ENCODE assay signal across 8 cellular contexts in the genomic region with DNA sequence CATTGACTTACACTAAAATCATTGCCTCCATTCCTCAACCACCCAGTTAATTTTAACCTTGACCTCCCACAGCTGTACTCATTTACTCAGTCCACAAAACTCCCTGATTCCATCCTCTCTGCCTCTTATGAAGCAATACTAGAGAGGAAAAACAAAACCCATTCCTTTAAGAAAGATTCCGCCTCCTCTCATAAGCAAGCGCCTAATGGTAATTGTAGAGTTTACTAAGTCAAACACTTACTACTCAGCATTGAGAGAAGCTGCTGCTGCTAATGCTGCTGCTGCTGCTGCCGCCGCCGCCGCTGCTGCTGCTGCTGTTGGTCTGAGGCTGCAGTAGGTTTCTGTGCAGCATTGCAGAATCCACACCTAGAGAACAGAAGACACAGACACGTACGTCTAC. TPM values are rescaled to one million over a fixed set of nuclear protein-coding genes. Genes with fewer than 3 reads are reported as not detected.
DNase-seq lines count a peak whose midpoint lies in the region; ATAC-seq lines count a peak whose summit lies in the region.

No MANE protein-coding gene starts in this region.

- H3K36me3 ChIP-seq in H7 (replicated peaks; ENCODE audit: control insufficient read depth, insufficient read depth, low read length): no peaks in the 10 kb centered on the region

- H3K4me3 ChIP-seq in H7 (ENCODE audit: insufficient read depth, low read depth, low read length): peak overlapping the region; percentile 12; the same call in 1 of the 2 replicates

- DNase-seq in H7: no peak
- DNase-seq in SW480 (ENCODE audit: low spot score): peak; percentile 50
- peak; percentile 35 for DNase-seq in left cardiac atrium
- peak; percentile 94 for DNase-seq in renal cortical epithelial cell (ENCODE audit: low read depth)
- no peak for DNase-seq in stimulated activated CD4-positive, alpha-beta T cell treated with anti-CD3 and anti-CD28 coated beads, Interleukin-2, amount 100 ng/mL, for 48 hours

- ATAC-seq in left cardiac atrium: peak in 1 of 2 donors; percentile 1
- no peak for ATAC-seq in GM19463 (IDR thresholded peaks at IDR 0.05; ENCODE audit: unreplicated experiment)
- ATAC-seq in GM19324 (IDR thresholded peaks at IDR 0.05; ENCODE audit: low FRiP score, unreplicated experiment): no peak
- no peak for ATAC-seq in GM19452 (IDR thresholded peaks at IDR 0.05; ENCODE audit: unreplicated experiment)

- no peaks in the 10 kb centered on the region for H3K27me3 ChIP-seq in H7 (ENCODE audit: control insufficient read depth, insufficient read depth, low read length)

- intact Hi-C loops in left cardiac atrium (cut with DNase I): loop anchor here (5.0 to 10.0 kb wide), 3 partner anchors 72 to 118 kb away; no protein-coding TSS in a partner anchor

RNA-seq across cellular contexts. Expression of gene ADD3, which starts 2.1 kb away (rescaled TPM):
- 82.4 and 104 TPM in 2 replicates for total RNA-seq in H7 (2014; rRNA removed; shearing (Covaris generic))
- total RNA-seq in left cardiac atrium: 100 to 1,000 TPM in 1 of 2 donors, 10 to 100 TPM in 1; 75.2 to 125 TPM
- 152 and 341 TPM in 2 replicates for total RNA-seq in renal cortical epithelial cell

Comparison
In these comparisons a context has a peak if more than half of its experiments do, and no peak if none do; other contexts are left out.
1. DNase-seq: peak in SW480 (single experiment), left cardiac atrium (single experiment) and renal cortical epithelial cell (single experiment); none in H7 (single experiment) and stimulated activated CD4-positive, alpha-beta T cell treated with anti-CD3 and anti-CD28 coated beads, Interleukin-2, amount 100 ng/mL, for 48 hours (0 of 2).